In genomic region chr10:53090725-53091124, GRCh38 we compare ENCODE assay signal across 21 cellular contexts.
A peak's percentile ranks its signal among the peaks of the same experiment; 100 is the strongest.
DNase-seq lines count a peak whose midpoint lies in the region; ATAC-seq, FAIRE-seq and TF ChIP-seq lines count a peak whose summit lies in the region.
"Had no signal": no experiment of that assay in that cellular context is flagged by ENCODE, and none has a peak within 500 bp of the region (broad histone marks: within the 10 kb centered on the region; RNA-seq: fewer than 3 reads in every experiment).

No MANE protein-coding gene starts in this region.

- DNase-seq in HEK293T (ENCODE audit: extremely low spot score) (peak; percentile 12), H1 (ENCODE audit: low read depth in 1 of 2, low spot score in 2 of 2) (no peak), nephron progenitor cell (no peak), islet precursor cell (no peak)
- DNase-seq: AML-193; Caco-2; Calu3; CD4-positive, alpha-beta T cell; CD8-positive, alpha-beta T cell; DMS79 treated with DMSO at 0.1 percent for 48 hours; GF-D8 had no signal

- no peak overlapping the region for H2AK5ac ChIP-seq in H1 (ENCODE audit: low read depth, low read length)

- H3K23ac ChIP-seq in H1 (ENCODE audit: insufficient read length): no peak overlapping the region

- H3K4me1 ChIP-seq in H1 (replicated peaks in 1 of 4; ENCODE audit: control insufficient read depth in 3 of 4, insufficient read depth in 4 of 4, low read length in 3 of 4): no peaks in the 10 kb centered on the region
- H3K4me1 ChIP-seq: A549; BLaER1 treated with 17β-estradiol and CSF1 and Interleukin-3, amounts not matched to agents 10 nM and 100 nM; Caco-2 had no signal

- no peaks in the 10 kb centered on the region for H4K20me1 ChIP-seq in H1 (replicated peaks in 1 of 2; ENCODE audit: control insufficient read depth in 1 of 2, insufficient read depth in 2 of 2, low read length in 2 of 2)
- H4K20me1 ChIP-seq: BLaER1 treated with 17β-estradiol and CSF1 and Interleukin-3, amounts not matched to agents 10 nM and 100 nM had no signal

- no peaks in the 10 kb centered on the region for H3K79me2 ChIP-seq in H1 (ENCODE audit: control insufficient read depth in 1 of 2, insufficient read depth in 2 of 2, low read length in 2 of 2)

- H2BK15ac ChIP-seq in H1 (ENCODE audit: low read length): no peak overlapping the region

- no peak overlapping the region for H3K27ac ChIP-seq in H1 (ENCODE audit: low read depth, low read length)
- H3K27ac ChIP-seq: 22Rv1; A549; BLaER1 treated with 17β-estradiol and CSF1 and Interleukin-3, amounts not matched to agents 10 nM and 100 nM; C4-2B had no signal

- peaks cover 5% of the 10 kb centered on the region for H3K36me3 Mint-ChIP-seq in nephron progenitor cell (ENCODE audit: low read depth)
- H3K36me3 Mint-ChIP-seq: CD8-positive, alpha-beta T cell had no signal

- H2BK120ac ChIP-seq in H1 (replicated peaks; ENCODE audit: low read depth, low read length): no peak overlapping the region

- H2BK12ac ChIP-seq in H1 (ENCODE audit: low read depth, low read length): no peak overlapping the region

- H3K4me2 ChIP-seq in H1 (ENCODE audit: insufficient read depth in 1 of 2, low read depth in 2 of 2, low read length in 2 of 2): no peak overlapping the region
- H3K4me2 ChIP-seq: A549; BLaER1 treated with 17β-estradiol and CSF1 and Interleukin-3, amounts not matched to agents 10 nM and 100 nM had no signal

- no peak for ATAC-seq in HG03135 (IDR thresholded peaks at IDR 0.05; ENCODE audit: unreplicated experiment)
- ATAC-seq: A549; CD8-positive, alpha-beta T cell had no signal

- WGBS in H1 (ENCODE audit: extremely low coverage in 1 of 2, insufficient coverage in 1 of 2, insufficient read length in 1 of 2, insufficient replicate concordance in 2 of 2, low coverage in 1 of 2, low lambda C conversion rate in 2 of 2, missing lambda C conversion rate in 1 of 2), 2 experiments: 94% methylated on average over 5 of the region's 5 CpGs; no CpG with 5 or more reads in 1 of the 2 experiments

- peak overlapping the region; percentile 40 for H3K27ac Mint-ChIP-seq in nephron progenitor cell
- H3K27ac Mint-ChIP-seq: B cell; CD4-positive, alpha-beta T cell; CD8-positive, alpha-beta T cell had no signal

- H2AFZ ChIP-seq in H1 (ENCODE audit: low read length): no peak overlapping the region

- H3K79me1 ChIP-seq in H1 (ENCODE audit: low read depth, low read length): no peaks in the 10 kb centered on the region

- H3K23me2 ChIP-seq in H1 (ENCODE audit: low read depth, low read length): no peaks in the 10 kb centered on the region

- TF ChIP-seq RAD21 in H1 (IDR thresholded peaks at IDR 0.05 in 1 of 2, conservative IDR thresholded peaks at IDR 0.05 in 1 of 2; ENCODE audit: low read depth in 2 of 2, low read length in 2 of 2): no peak

- TF ChIP-seq CTCF in H1 (IDR thresholded peaks at IDR 0.05; ENCODE audit: control extremely low read depth in 1 of 3, insufficient read depth in 1 of 3, low read depth in 1 of 3, low read length in 3 of 3) (no peak), nephron progenitor cell (IDR thresholded peaks at IDR 0.05) (no peak)

- no peaks in the 10 kb centered on the region for H3K27me3 ChIP-seq in H1 (replicated peaks in 1 of 4; ENCODE audit: control insufficient read depth in 3 of 4, extremely low read depth in 1 of 4, insufficient read depth in 3 of 4, low read length in 3 of 4)
- H3K27me3 ChIP-seq: BLaER1 treated with 17β-estradiol and CSF1 and Interleukin-3, amounts not matched to agents 10 nM and 100 nM had no signal

- TF ChIP-seq EP300 in H1 (IDR thresholded peaks at IDR 0.05; ENCODE audit: borderline replicate concordance in 1 of 2, low read depth in 2 of 2, low read length in 2 of 2): no peak

- POLR2A ChIA-PET in HEK293T (lab: Yijun Ruan, JAX) (no interaction called here), H1 (lab: Charles Lee; ENCODE audit: partially characterized antibody) (no interaction called here)

- no peak overlapping the region for H3K4ac ChIP-seq in H1 (replicated peaks; ENCODE audit: insufficient read length, low read depth, low read length)

- CTCF ChIA-PET in HEK293T (lab: Yijun Ruan, JAX): no interaction called here
- CTCF ChIA-PET in H1 (lab: Charles Lee; ENCODE audit: partially characterized antibody): interaction anchor here (0.6 kb wide), 1 partner anchor 1363 kb away, joined by 5 read pairs; no protein-coding TSS in a partner anchor

- H3K4me3 ChIP-seq in H1 (ENCODE audit: extremely low read depth in 1 of 4, insufficient read depth in 2 of 4, low read depth in 3 of 4, low read length in 4 of 4): no peak overlapping the region
- H3K4me3 ChIP-seq: A549; BLaER1 treated with 17β-estradiol and CSF1 and Interleukin-3, amounts not matched to agents 10 nM and 100 nM had no signal

- no peak overlapping the region for H3K9ac ChIP-seq in H1 (replicated peaks in 1 of 4; ENCODE audit: extremely low read depth in 1 of 4, low read depth in 3 of 4, low read length in 3 of 4)
- H3K9ac ChIP-seq: BLaER1 treated with 17β-estradiol and CSF1 and Interleukin-3, amounts not matched to agents 10 nM and 100 nM had no signal

- H3K4me1 Mint-ChIP-seq in nephron progenitor cell: peaks cover 41% of the 10 kb centered on the region
- H3K4me1 Mint-ChIP-seq: B cell had no signal

- H2BK20ac ChIP-seq in H1 (ENCODE audit: low read length): 0 out of 2 replicates have a peak overlapping the region, but pooled peaks have one; percentile 56

- H4K5ac ChIP-seq in H1 (ENCODE audit: insufficient read length, low read depth, low read length): no peak overlapping the region

- 0 out of 4 replicates have a peak, but pooled peaks cover 0 to 2% of the 10 kb centered on the region in 2 experiments for H3K9me3 ChIP-seq in H1 (ENCODE audit: insufficient read depth in 2 of 2, low read depth in 1 of 2, low read length in 1 of 2)
- H3K9me3 ChIP-seq: A549 had no signal

- H2BK5ac ChIP-seq in H1 (ENCODE audit: low read depth, low read length): no peak overlapping the region

- no peak overlapping the region for H3K18ac ChIP-seq in H1 (ENCODE audit: extremely low read depth, low read length)

- no peak for FAIRE-seq in H1 (lab: Jason Lieb, UNC)
- FAIRE-seq: A549, D721Med, G401.6, GM12891, GM19239 had no signal

- no peak overlapping the region for H3K56ac ChIP-seq in H1 (replicated peaks; ENCODE audit: insufficient read length, low read depth, low read length)

- H3K27me3 Mint-ChIP-seq in nephron progenitor cell (ENCODE audit: low read depth, poor library complexity): no peaks in the 10 kb centered on the region
- H3K27me3 Mint-ChIP-seq: B cell; CD4-positive, alpha-beta T cell had no signal

- no peak for TF ChIP-seq POLR2A in H1 (IDR thresholded peaks at IDR 0.05; ENCODE audit: control extremely low read depth in 1 of 2, low read depth in 2 of 2, low read length in 2 of 2)

- no peak overlapping the region for H4K91ac ChIP-seq in H1 (replicated peaks; ENCODE audit: insufficient read length, low read length)

- no peaks in the 10 kb centered on the region for H3K36me3 ChIP-seq in H1 (ENCODE audit: control insufficient read depth in 2 of 4, insufficient read depth in 4 of 4, low read length in 3 of 4)
- H3K36me3 ChIP-seq: BLaER1 treated with 17β-estradiol and CSF1 and Interleukin-3, amounts not matched to agents 10 nM and 100 nM had no signal

- no peak overlapping the region for H4K8ac ChIP-seq in H1 (ENCODE audit: extremely low read depth, insufficient read depth, low read length)

- H3K9me3 Mint-ChIP-seq in nephron progenitor cell: peaks cover 31% of the 10 kb centered on the region

- H3K14ac ChIP-seq in H1 (ENCODE audit: insufficient read length): no peak overlapping the region

- no peak overlapping the region for H3K4me3 Mint-ChIP-seq in nephron progenitor cell
- H3K4me3 Mint-ChIP-seq: B cell; CD4-positive, alpha-beta T cell; CD8-positive, alpha-beta T cell had no signal

TF ChIP-seq in HEK293T, 16 proteins besides CTCF, POLR2A, EP300 and RAD21:
- TF ChIP-seq BHLHE40 (IDR thresholded peaks at IDR 0.05; ENCODE audit: borderline replicate concordance) (no peak), FOXM1 (IDR thresholded peaks at IDR 0.05; ENCODE audit: borderline replicate concordance) (no peak), PKNOX1 (IDR thresholded peaks at IDR 0.05) (peak; percentile 84)

TF ChIP-seq in H1, 55 proteins besides CTCF, POLR2A, EP300 and RAD21:
- TF ChIP-seq RNF2 (IDR thresholded peaks at IDR 0.05; ENCODE audit: borderline replicate concordance, low read depth, low read length, missing control alignments, poor library complexity, severe bottlenecking): no peak
- no peak for TF ChIP-seq TEAD4 (IDR thresholded peaks at IDR 0.05; ENCODE audit: low read depth, low read length)
- no peak for TF ChIP-seq GABPA (IDR thresholded peaks at IDR 0.05; ENCODE audit: borderline replicate concordance, insufficient read depth, low read length)
- no peak for TF ChIP-seq JUND (IDR thresholded peaks at IDR 0.05; ENCODE audit: low read length)
- TF ChIP-seq SIX5 (IDR thresholded peaks at IDR 0.05; ENCODE audit: low read depth, low read length): no peak
- TF ChIP-seq TAF1 (IDR thresholded peaks at IDR 0.05; ENCODE audit: low read depth, low read length): no peak
- TF ChIP-seq RBBP5 (IDR thresholded peaks at IDR 0.05; ENCODE audit: borderline replicate concordance, low read depth, low read length): no peak
- no peak for TF ChIP-seq CHD2 (IDR thresholded peaks at IDR 0.05; ENCODE audit: low read length)
- TF ChIP-seq USF2 (IDR thresholded peaks at IDR 0.05; ENCODE audit: low read length): no peak
- no peak for TF ChIP-seq POU5F1 (IDR thresholded peaks at IDR 0.05; ENCODE audit: low read depth, low read length)
- no peak for TF ChIP-seq ASH2L (IDR thresholded peaks at IDR 0.05; ENCODE audit: low read length)
- TF ChIP-seq SIRT6 (IDR thresholded peaks at IDR 0.05; ENCODE audit: low read length): no peak
- TF ChIP-seq, protein P1, sequence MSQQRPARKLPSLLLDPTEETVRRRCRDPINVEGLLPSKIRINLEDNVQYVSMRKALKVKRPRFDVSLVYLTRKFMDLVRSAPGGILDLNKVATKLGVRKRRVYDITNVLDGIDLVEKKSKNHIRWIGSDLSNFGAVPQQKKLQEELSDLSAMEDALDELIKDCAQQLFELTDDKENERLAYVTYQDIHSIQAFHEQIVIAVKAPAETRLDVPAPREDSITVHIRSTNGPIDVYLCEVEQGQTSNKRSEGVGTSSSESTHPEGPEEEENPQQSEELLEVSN (IDR thresholded peaks at IDR 0.05): no peak
- no peak for TF ChIP-seq FOSL1 (IDR thresholded peaks at IDR 0.05; ENCODE audit: insufficient read depth, low read depth, low read length)
- no peak for TF ChIP-seq CEBPB (IDR thresholded peaks at IDR 0.05; ENCODE audit: low read depth, low read length)
